In the genomic region with DNA sequence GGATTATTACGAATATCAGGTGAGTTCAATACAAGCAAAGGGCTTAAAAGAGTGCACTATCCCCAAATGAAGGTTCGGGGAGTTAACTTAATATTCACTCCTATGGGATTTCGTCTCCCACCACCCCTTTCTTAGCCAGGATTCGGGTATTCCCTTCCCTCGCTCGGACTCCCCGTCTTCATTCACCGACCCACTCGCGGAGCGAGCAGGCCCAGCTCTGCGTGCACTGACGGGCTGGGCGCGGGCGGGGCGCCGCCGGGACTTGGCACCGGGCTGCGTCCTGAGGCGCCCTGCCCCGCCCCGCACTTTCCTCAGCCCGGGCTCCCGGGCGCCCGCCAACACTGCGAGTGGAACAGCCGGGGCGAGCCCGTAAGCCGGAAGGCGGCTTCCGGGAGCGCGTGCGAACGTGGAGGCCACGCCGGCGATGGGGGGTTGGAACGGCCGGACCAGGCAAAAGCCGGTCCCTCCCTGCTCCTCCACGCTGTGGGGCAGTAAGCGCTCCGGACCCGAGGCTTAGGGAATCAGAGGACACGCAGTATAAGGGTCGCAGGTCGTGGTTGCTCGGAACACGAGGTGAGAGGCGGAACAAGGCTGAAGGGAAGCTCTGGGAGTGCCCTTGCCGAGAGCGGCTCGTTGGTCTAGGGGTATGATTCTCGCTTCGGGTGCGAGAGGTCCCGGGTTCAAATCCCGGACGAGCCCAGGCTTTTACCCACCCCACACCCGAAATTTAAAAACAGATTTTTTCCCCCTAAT, we compare ENCODE assay signal across 1 cellular context.
A peak's percentile ranks its signal among the peaks of the same experiment; 100 is the strongest.
TF ChIP-seq lines count a peak whose summit lies in the region.

No MANE protein-coding gene starts in this region.

TF ChIP-seq in HepG2, 621 proteins besides CTCF, POLR2A, EP300 and RAD21 (continued from another document and continues in another):
- TF ChIP-seq, protein P1, sequence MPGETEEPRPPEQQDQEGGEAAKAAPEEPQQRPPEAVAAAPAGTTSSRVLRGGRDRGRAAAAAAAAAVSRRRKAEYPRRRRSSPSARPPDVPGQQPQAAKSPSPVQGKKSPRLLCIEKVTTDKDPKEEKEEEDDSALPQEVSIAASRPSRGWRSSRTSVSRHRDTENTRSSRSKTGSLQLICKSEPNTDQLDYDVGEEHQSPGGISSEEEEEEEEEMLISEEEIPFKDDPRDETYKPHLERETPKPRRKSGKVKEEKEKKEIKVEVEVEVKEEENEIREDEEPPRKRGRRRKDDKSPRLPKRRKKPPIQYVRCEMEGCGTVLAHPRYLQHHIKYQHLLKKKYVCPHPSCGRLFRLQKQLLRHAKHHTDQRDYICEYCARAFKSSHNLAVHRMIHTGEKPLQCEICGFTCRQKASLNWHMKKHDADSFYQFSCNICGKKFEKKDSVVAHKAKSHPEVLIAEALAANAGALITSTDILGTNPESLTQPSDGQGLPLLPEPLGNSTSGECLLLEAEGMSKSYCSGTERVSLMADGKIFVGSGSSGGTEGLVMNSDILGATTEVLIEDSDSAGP (CRISPR knock-in tag; IDR thresholded peaks at IDR 0.05; ENCODE audit: borderline replicate concordance), result peak; percentile 81
- TF ChIP-seq PCBP2 (optimal IDR thresholded peaks at IDR 0.05; ENCODE audit: low read depth, low read length, poor library complexity, severe bottlenecking) (no peak), NONO (IDR thresholded peaks at IDR 0.05) (no peak), NONO (CRISPR knock-in tag; conservative IDR thresholded peaks at IDR 0.05) (peak; percentile 94), ZNF430 (CRISPR knock-in tag; IDR thresholded peaks at IDR 0.05) (peak; percentile 75; the same call in 1 of the 2 replicates), NR2F1 (CRISPR knock-in tag; IDR thresholded peaks at IDR 0.05) (peak; percentile 18 to 58; a peak in 2 of 4 replicates), MBNL3 (CRISPR knock-in tag; conservative IDR thresholded peaks at IDR 0.05) (no peak), ZNF816 (CRISPR knock-in tag; IDR thresholded peaks at IDR 0.05; ENCODE audit: borderline replicate concordance) (peak; percentile 76; the same call in 1 of the 2 replicates), MAFF (IDR thresholded peaks at IDR 0.05; ENCODE audit: low read depth, low read length) (no peak), TMF1 (CRISPR knock-in tag; IDR thresholded peaks at IDR 0.05; ENCODE audit: low read depth) (peak; percentile 39; the same call in 1 of the 2 replicates), KLF6 (CRISPR knock-in tag; IDR thresholded peaks at IDR 0.05) (peak; percentile 64; the same call in 1 of the 2 replicates), MED13 (CRISPR knock-in tag; IDR thresholded peaks at IDR 0.05) (0 out of 2 replicates have a peak, but pooled peaks have one; percentile 65), YEATS2 (CRISPR knock-in tag; IDR thresholded peaks at IDR 0.05; ENCODE audit: borderline replicate concordance) (peak; percentile 69), KLF12 (CRISPR knock-in tag; IDR thresholded peaks at IDR 0.05; ENCODE audit: borderline replicate concordance) (peak; percentile 48; the same call in 1 of the 2 replicates), NFE2L1 (CRISPR knock-in tag; IDR thresholded peaks at IDR 0.05; ENCODE audit: borderline replicate concordance) (no peak), MXI1 (IDR thresholded peaks at IDR 0.05; ENCODE audit: borderline replicate concordance, low read depth, low read length) (peak; percentile 71; the same call in 1 of the 3 replicates), SIN3B (IDR thresholded peaks at IDR 0.05; ENCODE audit: low read length) (peak; percentile 25; the same call in 1 of the 2 replicates), PRPF4 (IDR thresholded peaks at IDR 0.05; ENCODE audit: low read depth, low read length, poor library complexity, severe bottlenecking) (no peak)
- TF ChIP-seq, protein P2, sequence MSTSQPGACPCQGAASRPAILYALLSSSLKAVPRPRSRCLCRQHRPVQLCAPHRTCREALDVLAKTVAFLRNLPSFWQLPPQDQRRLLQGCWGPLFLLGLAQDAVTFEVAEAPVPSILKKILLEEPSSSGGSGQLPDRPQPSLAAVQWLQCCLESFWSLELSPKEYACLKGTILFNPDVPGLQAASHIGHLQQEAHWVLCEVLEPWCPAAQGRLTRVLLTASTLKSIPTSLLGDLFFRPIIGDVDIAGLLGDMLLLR (CRISPR knock-in tag; IDR thresholded peaks at IDR 0.05), result peak; percentile 89; the same call in 1 of the 2 replicates
- TF ChIP-seq, protein P3, sequence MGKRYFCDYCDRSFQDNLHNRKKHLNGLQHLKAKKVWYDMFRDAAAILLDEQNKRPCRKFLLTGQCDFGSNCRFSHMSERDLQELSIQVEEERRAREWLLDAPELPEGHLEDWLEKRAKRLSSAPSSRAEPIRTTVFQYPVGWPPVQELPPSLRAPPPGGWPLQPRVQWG (CRISPR knock-in tag; IDR thresholded peaks at IDR 0.05; ENCODE audit: borderline replicate concordance, low read depth), result no peak
- TF ChIP-seq, protein P4, sequence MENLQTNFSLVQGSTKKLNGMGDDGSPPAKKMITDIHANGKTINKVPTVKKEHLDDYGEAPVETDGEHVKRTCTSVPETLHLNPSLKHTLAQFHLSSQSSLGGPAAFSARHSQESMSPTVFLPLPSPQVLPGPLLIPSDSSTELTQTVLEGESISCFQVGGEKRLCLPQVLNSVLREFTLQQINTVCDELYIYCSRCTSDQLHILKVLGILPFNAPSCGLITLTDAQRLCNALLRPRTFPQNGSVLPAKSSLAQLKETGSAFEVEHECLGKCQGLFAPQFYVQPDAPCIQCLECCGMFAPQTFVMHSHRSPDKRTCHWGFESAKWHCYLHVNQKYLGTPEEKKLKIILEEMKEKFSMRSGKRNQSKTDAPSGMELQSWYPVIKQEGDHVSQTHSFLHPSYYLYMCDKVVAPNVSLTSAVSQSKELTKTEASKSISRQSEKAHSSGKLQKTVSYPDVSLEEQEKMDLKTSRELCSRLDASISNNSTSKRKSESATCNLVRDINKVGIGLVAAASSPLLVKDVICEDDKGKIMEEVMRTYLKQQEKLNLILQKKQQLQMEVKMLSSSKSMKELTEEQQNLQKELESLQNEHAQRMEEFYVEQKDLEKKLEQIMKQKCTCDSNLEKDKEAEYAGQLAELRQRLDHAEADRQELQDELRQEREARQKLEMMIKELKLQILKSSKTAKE (CRISPR knock-in tag; IDR thresholded peaks at IDR 0.05; ENCODE audit: borderline replicate concordance), result peak; percentile 68
- TF ChIP-seq, protein P5, sequence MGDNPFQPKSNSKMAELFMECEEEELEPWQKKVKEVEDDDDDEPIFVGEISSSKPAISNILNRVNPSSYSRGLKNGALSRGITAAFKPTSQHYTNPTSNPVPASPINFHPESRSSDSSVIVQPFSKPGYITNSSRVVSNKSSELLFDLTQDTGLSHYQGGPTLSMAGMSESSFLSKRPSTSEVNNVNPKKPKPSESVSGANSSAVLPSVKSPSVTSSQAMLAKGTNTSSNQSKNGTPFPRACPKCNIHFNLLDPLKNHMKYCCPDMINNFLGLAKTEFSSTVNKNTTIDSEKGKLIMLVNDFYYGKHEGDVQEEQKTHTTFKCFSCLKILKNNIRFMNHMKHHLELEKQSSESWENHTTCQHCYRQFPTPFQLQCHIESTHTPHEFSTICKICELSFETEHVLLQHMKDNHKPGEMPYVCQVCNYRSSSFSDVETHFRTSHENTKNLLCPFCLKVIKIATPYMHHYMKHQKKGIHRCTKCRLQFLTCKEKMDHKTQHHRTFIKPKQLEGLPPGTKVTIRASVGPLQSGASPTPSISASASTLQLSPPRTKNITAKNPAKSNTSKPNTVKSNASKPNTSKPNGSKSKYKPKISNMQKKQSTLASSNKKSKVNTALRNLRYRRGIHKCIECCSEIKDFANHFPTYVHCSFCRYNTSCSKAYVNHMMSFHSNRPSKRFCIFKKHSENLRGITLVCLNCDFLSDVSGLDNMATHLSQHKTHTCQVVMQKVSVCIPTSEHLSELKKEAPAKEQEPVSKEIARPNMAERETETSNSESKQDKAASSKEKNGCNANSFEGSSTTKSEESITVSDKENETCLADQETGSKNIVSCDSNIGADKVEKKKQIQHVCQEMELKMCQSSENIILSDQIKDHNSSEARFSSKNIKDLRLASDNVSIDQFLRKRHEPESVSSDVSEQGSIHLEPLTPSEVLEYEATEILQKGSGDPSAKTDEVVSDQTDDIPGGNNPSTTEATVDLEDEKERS (CRISPR knock-in tag; IDR thresholded peaks at IDR 0.05), result peak; percentile 43; the same call in 1 of the 2 replicates
- TF ChIP-seq, protein P6, sequence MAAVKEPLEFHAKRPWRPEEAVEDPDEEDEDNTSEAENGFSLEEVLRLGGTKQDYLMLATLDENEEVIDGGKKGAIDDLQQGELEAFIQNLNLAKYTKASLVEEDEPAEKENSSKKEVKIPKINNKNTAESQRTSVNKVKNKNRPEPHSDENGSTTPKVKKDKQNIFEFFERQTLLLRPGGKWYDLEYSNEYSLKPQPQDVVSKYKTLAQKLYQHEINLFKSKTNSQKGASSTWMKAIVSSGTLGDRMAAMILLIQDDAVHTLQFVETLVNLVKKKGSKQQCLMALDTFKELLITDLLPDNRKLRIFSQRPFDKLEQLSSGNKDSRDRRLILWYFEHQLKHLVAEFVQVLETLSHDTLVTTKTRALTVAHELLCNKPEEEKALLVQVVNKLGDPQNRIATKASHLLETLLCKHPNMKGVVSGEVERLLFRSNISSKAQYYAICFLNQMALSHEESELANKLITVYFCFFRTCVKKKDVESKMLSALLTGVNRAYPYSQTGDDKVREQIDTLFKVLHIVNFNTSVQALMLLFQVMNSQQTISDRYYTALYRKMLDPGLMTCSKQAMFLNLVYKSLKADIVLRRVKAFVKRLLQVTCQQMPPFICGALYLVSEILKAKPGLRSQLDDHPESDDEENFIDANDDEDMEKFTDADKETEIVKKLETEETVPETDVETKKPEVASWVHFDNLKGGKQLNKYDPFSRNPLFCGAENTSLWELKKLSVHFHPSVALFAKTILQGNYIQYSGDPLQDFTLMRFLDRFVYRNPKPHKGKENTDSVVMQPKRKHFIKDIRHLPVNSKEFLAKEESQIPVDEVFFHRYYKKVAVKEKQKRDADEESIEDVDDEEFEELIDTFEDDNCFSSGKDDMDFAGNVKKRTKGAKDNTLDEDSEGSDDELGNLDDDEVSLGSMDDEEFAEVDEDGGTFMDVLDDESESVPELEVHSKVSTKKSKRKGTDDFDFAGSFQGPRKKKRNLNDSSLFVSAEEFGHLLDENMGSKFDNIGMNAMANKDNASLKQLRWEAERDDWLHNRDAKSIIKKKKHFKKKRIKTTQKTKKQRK (IDR thresholded peaks at IDR 0.05; ENCODE audit: low read length), result no peak
- TF ChIP-seq, protein P7, sequence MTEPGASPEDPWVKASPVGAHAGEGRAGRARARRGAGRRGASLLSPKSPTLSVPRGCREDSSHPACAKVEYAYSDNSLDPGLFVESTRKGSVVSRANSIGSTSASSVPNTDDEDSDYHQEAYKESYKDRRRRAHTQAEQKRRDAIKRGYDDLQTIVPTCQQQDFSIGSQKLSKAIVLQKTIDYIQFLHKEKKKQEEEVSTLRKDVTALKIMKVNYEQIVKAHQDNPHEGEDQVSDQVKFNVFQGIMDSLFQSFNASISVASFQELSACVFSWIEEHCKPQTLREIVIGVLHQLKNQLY (CRISPR knock-in tag; IDR thresholded peaks at IDR 0.05), result peak; percentile 46; the same call in 1 of the 2 replicates
- TF ChIP-seq, protein P8, sequence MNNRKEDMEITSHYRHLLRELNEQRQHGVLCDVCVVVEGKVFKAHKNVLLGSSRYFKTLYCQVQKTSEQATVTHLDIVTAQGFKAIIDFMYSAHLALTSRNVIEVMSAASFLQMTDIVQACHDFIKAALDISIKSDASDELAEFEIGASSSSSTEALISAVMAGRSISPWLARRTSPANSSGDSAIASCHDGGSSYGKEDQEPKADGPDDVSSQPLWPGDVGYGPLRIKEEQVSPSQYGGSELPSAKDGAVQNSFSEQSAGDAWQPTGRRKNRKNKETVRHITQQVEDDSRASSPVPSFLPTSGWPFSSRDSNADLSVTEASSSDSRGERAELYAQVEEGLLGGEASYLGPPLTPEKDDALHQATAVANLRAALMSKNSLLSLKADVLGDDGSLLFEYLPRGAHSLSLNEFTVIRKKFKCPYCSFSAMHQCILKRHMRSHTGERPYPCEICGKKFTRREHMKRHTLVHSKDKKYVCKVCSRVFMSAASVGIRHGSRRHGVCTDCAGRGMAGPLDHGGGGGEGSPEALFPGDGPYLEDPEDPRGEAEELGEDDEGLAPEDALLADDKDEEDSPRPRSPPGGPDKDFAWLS (CRISPR knock-in tag; IDR thresholded peaks at IDR 0.05; ENCODE audit: borderline replicate concordance), result 0 out of 2 replicates have a peak, but pooled peaks have one; percentile 77
- TF ChIP-seq, protein P9, sequence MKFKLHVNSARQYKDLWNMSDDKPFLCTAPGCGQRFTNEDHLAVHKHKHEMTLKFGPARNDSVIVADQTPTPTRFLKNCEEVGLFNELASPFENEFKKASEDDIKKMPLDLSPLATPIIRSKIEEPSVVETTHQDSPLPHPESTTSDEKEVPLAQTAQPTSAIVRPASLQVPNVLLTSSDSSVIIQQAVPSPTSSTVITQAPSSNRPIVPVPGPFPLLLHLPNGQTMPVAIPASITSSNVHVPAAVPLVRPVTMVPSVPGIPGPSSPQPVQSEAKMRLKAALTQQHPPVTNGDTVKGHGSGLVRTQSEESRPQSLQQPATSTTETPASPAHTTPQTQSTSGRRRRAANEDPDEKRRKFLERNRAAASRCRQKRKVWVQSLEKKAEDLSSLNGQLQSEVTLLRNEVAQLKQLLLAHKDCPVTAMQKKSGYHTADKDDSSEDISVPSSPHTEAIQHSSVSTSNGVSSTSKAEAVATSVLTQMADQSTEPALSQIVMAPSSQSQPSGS (CRISPR knock-in tag; IDR thresholded peaks at IDR 0.05), result peak; percentile 54
- TF ChIP-seq, protein P10, sequence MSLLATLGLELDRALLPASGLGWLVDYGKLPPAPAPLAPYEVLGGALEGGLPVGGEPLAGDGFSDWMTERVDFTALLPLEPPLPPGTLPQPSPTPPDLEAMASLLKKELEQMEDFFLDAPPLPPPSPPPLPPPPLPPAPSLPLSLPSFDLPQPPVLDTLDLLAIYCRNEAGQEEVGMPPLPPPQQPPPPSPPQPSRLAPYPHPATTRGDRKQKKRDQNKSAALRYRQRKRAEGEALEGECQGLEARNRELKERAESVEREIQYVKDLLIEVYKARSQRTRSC (CRISPR knock-in tag; IDR thresholded peaks at IDR 0.05; ENCODE audit: low read depth), result peak; percentile 75; the same call in 1 of the 2 replicates
- TF ChIP-seq, protein P11, sequence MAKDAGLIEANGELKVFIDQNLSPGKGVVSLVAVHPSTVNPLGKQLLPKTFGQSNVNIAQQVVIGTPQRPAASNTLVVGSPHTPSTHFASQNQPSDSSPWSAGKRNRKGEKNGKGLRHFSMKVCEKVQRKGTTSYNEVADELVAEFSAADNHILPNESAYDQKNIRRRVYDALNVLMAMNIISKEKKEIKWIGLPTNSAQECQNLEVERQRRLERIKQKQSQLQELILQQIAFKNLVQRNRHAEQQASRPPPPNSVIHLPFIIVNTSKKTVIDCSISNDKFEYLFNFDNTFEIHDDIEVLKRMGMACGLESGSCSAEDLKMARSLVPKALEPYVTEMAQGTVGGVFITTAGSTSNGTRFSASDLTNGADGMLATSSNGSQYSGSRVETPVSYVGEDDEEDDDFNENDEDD (CRISPR knock-in tag; IDR thresholded peaks at IDR 0.05; ENCODE audit: borderline replicate concordance), result peak; percentile 80; the same call in 1 of the 2 replicates
- TF ChIP-seq, protein P12, sequence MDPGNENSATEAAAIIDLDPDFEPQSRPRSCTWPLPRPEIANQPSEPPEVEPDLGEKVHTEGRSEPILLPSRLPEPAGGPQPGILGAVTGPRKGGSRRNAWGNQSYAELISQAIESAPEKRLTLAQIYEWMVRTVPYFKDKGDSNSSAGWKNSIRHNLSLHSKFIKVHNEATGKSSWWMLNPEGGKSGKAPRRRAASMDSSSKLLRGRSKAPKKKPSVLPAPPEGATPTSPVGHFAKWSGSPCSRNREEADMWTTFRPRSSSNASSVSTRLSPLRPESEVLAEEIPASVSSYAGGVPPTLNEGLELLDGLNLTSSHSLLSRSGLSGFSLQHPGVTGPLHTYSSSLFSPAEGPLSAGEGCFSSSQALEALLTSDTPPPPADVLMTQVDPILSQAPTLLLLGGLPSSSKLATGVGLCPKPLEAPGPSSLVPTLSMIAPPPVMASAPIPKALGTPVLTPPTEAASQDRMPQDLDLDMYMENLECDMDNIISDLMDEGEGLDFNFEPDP (CRISPR knock-in tag; conservative IDR thresholded peaks at IDR 0.05), result no peak
